8 cellular contexts compared by ENCODE assay signal in genomic region chr6:3977875-3978711, GRCh38.
DNase-seq lines count a peak whose midpoint lies in the region; ATAC-seq and TF ChIP-seq lines count a peak whose summit lies in the region.

No MANE protein-coding gene starts in this region.

- WGBS in body of pancreas, 2 donors, result 57 to 70% methylated on average over 16 of the region's 16 CpGs

- no peak overlapping the region for H3K4me3 Mint-ChIP-seq in T-helper 2 cell treated with Interferon-gamma antibody and Interleukin-4, amounts not matched to agents 5 μg/mL and 100 μg/mL, for 36 hours

- no peaks in the 10 kb centered on the region for H3K27me3 ChIP-seq in body of pancreas

- DNase-seq in GDM1 (lab: John Stamatoyannopoulos, UW), result peak; percentile 73
- peak; percentile 50 for DNase-seq in T-helper 2 cell treated with Interferon-gamma antibody and Interleukin-4, amounts not matched to agents 5 μg/mL and 100 μg/mL, for 36 hours (ENCODE audit: low spot score)
- peak in 3 of 4 donors; percentile 12 to 33 (median 13) for DNase-seq in body of pancreas
- peak; percentile 87 for DNase-seq in islet precursor cell
- peak; percentile 25 for DNase-seq in stimulated activated CD4-positive, alpha-beta T cell treated with anti-CD3 and anti-CD28 coated beads, Interleukin-2, amount 100 ng/mL, for 4 hours (ENCODE audit: low read depth)
- no peak for DNase-seq in NCI-H1092 treated with DMSO at 0.1 percent for 48 hours (lab: John Stamatoyannopoulos, UW)

- no peak overlapping the region for H3K27ac ChIP-seq in body of pancreas

- no peaks in the 10 kb centered on the region for H3K36me3 ChIP-seq in body of pancreas (replicated peaks in 1 of 2; ENCODE audit: insufficient read depth in 1 of 2, low read depth in 2 of 2)

- peaks cover 25% of the 10 kb centered on the region for H3K27me3 Mint-ChIP-seq in T-helper 2 cell treated with Interferon-gamma antibody and Interleukin-4, amounts not matched to agents 5 μg/mL and 100 μg/mL, for 36 hours (ENCODE audit: low read depth)

- no peaks in the 10 kb centered on the region for H3K9me3 Mint-ChIP-seq in T-helper 2 cell treated with Interferon-gamma antibody and Interleukin-4, amounts not matched to agents 5 μg/mL and 100 μg/mL, for 36 hours

- H3K36me3 Mint-ChIP-seq in T-helper 2 cell treated with Interferon-gamma antibody and Interleukin-4, amounts not matched to agents 5 μg/mL and 100 μg/mL, for 36 hours (ENCODE audit: low read depth), result peaks cover 6% of the 10 kb centered on the region

- TF ChIP-seq POLR2A in body of pancreas (IDR thresholded peaks at IDR 0.05), result no peak

- TF ChIP-seq EP300 in Ishikawa (IDR thresholded peaks at IDR 0.05; ENCODE audit: borderline replicate concordance), result no peak

- H3K27ac Mint-ChIP-seq in T-helper 2 cell treated with Interferon-gamma antibody and Interleukin-4, amounts not matched to agents 5 μg/mL and 100 μg/mL, for 36 hours, result no peak overlapping the region

- H3K4me3 ChIP-seq in body of pancreas, result no peak overlapping the region

- peak in 6 of 7 experiments; percentile 13 to 43 (median 35) for TF ChIP-seq CTCF in body of pancreas (IDR thresholded peaks at IDR 0.05)

- H3K4me1 ChIP-seq in body of pancreas, result no peaks in the 10 kb centered on the region

- peak; percentile 35; the same call in 1 of the 2 replicates for TF ChIP-seq RAD21 in Ishikawa (IDR thresholded peaks at IDR 0.05; ENCODE audit: low read depth)

- H3K4me1 Mint-ChIP-seq in T-helper 2 cell treated with Interferon-gamma antibody and Interleukin-4, amounts not matched to agents 5 μg/mL and 100 μg/mL, for 36 hours (ENCODE audit: low read depth), result peaks cover 10% of the 10 kb centered on the region

- ATAC-seq in GM21529 (IDR thresholded peaks at IDR 0.05; ENCODE audit: unreplicated experiment) (peak; percentile 85), body of pancreas (no peak)

- intact Hi-C loops in body of pancreas (cut with DNase I), result no loop called here

- H3K9me3 ChIP-seq in body of pancreas, result no peaks in the 10 kb centered on the region

TF ChIP-seq in Ishikawa, 13 proteins besides CTCF, POLR2A, EP300 and RAD21:
- no peak for TF ChIP-seq ZBTB7A (IDR thresholded peaks at IDR 0.05; ENCODE audit: low read depth)
- TF ChIP-seq FOXM1 (IDR thresholded peaks at IDR 0.05; ENCODE audit: borderline replicate concordance, low read depth), result no peak
- no peak for TF ChIP-seq REST (IDR thresholded peaks at IDR 0.05; ENCODE audit: low read depth)
- TF ChIP-seq NFIC (IDR thresholded peaks at IDR 0.05), result no peak
- no peak for TF ChIP-seq YY1 (IDR thresholded peaks at IDR 0.05; ENCODE audit: low read depth)
- TF ChIP-seq CEBPB (IDR thresholded peaks at IDR 0.05), result no peak
- no peak for TF ChIP-seq TAF1 (IDR thresholded peaks at IDR 0.05; ENCODE audit: low read depth)
- no peak for TF ChIP-seq CREB1 (IDR thresholded peaks at IDR 0.05; ENCODE audit: low read depth)
- TF ChIP-seq TCF12 (IDR thresholded peaks at IDR 0.05; ENCODE audit: low read depth), result no peak
TF ChIP-seq in Ishikawa: peak in this region for 0.
